Comparison of ENCODE assay signal across 19 cellular contexts in genomic region chr9:113298311-113298710, GRCh38. TPM values are rescaled to one million over a fixed set of nuclear protein-coding genes. Genes with fewer than 3 reads are reported as not detected.
DNase-seq lines count a peak whose midpoint lies in the region; ATAC-seq and TF ChIP-seq lines count a peak whose summit lies in the region.
"Had no signal": no experiment of that assay in that cellular context is flagged by ENCODE, and none has a peak within 500 bp of the region (broad histone marks: within the 10 kb centered on the region; RNA-seq: fewer than 3 reads in every experiment).

No MANE protein-coding gene starts in this region.

- H3K79me2 ChIP-seq in mammary epithelial cell (ENCODE audit: insufficient read depth, low read length), result no peaks in the 10 kb centered on the region

- no peak overlapping the region for H3K23ac ChIP-seq in neuronal stem cell (ENCODE audit: low read depth, low read length, poor library complexity)

- no peak overlapping the region for H2AK5ac ChIP-seq in neuronal stem cell (ENCODE audit: low read depth, low read length)

- no peak overlapping the region for H2BK120ac ChIP-seq in neuronal stem cell (ENCODE audit: low read depth, low read length)

- H3K14ac ChIP-seq in neuronal stem cell (ENCODE audit: low read length), result peak overlapping the region; percentile 74

- H3K79me1 ChIP-seq in neuronal stem cell (ENCODE audit: low read depth, low read length), result no peaks in the 10 kb centered on the region

- no peak for ATAC-seq in HG02981 (IDR thresholded peaks at IDR 0.05; ENCODE audit: unreplicated experiment)
- ATAC-seq: HCT116 had no signal

- dilution Hi-C loops in mammary epithelial cell (cut with HindIII; ENCODE audit: low sequenced_read_pairs), result no loop called here

- in situ Hi-C loops in mammary epithelial cell (cut with MboI; ENCODE audit: low sequenced_read_pairs in 2 of 2), result no loop called here

- H3K36me3 ChIP-seq in WERI-Rb-1 (peaks cover 9% of the 10 kb centered on the region), neuronal stem cell (replicated peaks in 1 of 2; ENCODE audit: control insufficient read depth in 2 of 2, insufficient read depth in 2 of 2, low read length in 2 of 2) (peaks cover 5 to 10% of the 10 kb centered on the region in 2 donors), mammary epithelial cell (ENCODE audit: insufficient read depth, low read length) (peaks cover 2% of the 10 kb centered on the region)

- H3K27ac ChIP-seq in WERI-Rb-1 (peak overlapping the region; percentile 95), neuronal stem cell (replicated peaks; ENCODE audit: low read length) (no peak overlapping the region), mammary epithelial cell (ENCODE audit: insufficient read depth, low read depth, low read length) (no peak overlapping the region)

- WGBS in neuronal stem cell (ENCODE audit: extremely low coverage in 2 of 2, insufficient read length in 2 of 2, insufficient replicate concordance in 1 of 2), 2 donors, result no CpG with 5 or more reads among the region's 8 CpGs
- WGBS in mammary epithelial cell (ENCODE audit: low coverage, missing lambda C conversion rate), result 71% methylated on average over 7 of the region's 8 CpGs

- TF ChIP-seq CTCF in WERI-Rb-1 (IDR thresholded peaks at IDR 0.05; ENCODE audit: low read depth, low read length), result no peak
- TF ChIP-seq CTCF in mammary epithelial cell (conservative IDR thresholded peaks at IDR 0.05 in 1 of 2, IDR thresholded peaks at IDR 0.05 in 1 of 2; ENCODE audit: extremely low read depth in 1 of 2, insufficient read depth in 1 of 2, low read depth in 1 of 2, low read length in 2 of 2), result no peak

- H3K9me3 ChIP-seq in WERI-Rb-1 (ENCODE audit: severe bottlenecking) (no peaks in the 10 kb centered on the region), neuronal stem cell (replicated peaks in 1 of 2; ENCODE audit: control insufficient read depth in 2 of 2, insufficient read depth in 1 of 2, low read depth in 1 of 2, low read length in 2 of 2) (no peaks in the 10 kb centered on the region), mammary epithelial cell (replicated peaks; ENCODE audit: insufficient read depth, low read length) (no peaks in the 10 kb centered on the region)

- no peaks in the 10 kb centered on the region for H3K27me3 ChIP-seq in WERI-Rb-1 (ENCODE audit: insufficient read depth, low read depth, severe bottlenecking)
- no peaks in the 10 kb centered on the region for H3K27me3 ChIP-seq in neuronal stem cell (ENCODE audit: control insufficient read depth in 3 of 3, insufficient read depth in 3 of 3, low read depth in 1 of 3, low read length in 3 of 3)
- no peaks in the 10 kb centered on the region for H3K27me3 ChIP-seq in mammary epithelial cell (ENCODE audit: insufficient read depth, low read length)

- no peaks in the 10 kb centered on the region for H4K20me1 ChIP-seq in mammary epithelial cell (ENCODE audit: insufficient read depth, low read length)

- peak overlapping the region; percentile 18 for H2BK15ac ChIP-seq in neuronal stem cell (ENCODE audit: low read length)

- intact Hi-C loops in mammary epithelial cell (cut with micrococcal nuclease), result no loop called here
- intact Hi-C loops in posterior vena cava (cut with DNase I), result no loop called here

- no peak overlapping the region for H4K91ac ChIP-seq in neuronal stem cell (ENCODE audit: low read depth, low read length, poor library complexity)

- H3K4me1 ChIP-seq in neuronal stem cell (ENCODE audit: control insufficient read depth in 2 of 2, insufficient read depth in 1 of 2, low read depth in 1 of 2, low read length in 2 of 2) (peaks cover 1 to 3% of the 10 kb centered on the region in 2 donors), mammary epithelial cell (ENCODE audit: insufficient read depth, low read length) (no peaks in the 10 kb centered on the region)

- DNase-seq in NCI-H2196 (lab: John Stamatoyannopoulos, UW; ENCODE audit: unreplicated experiment) (peak; percentile 39), NCI-H2196 treated with DMSO at 0.1 percent for 48 hours (lab: John Stamatoyannopoulos, UW; ENCODE audit: unreplicated experiment) (no peak), NCI-H69 (lab: John Stamatoyannopoulos, UW) (peak; percentile 61), WERI-Rb-1 (peak; percentile 96), neuronal stem cell (ENCODE audit: low spot score) (no peak), mammary epithelial cell (no peak), posterior vena cava (ENCODE audit: low spot score) (no peak)
- DNase-seq: C1 segment of cervical spinal cord; Calu3; CD4-positive, alpha-beta memory T cell; GF-D8; GOT3 had no signal

- BruUV-seq in mammary epithelial cell (replicated peaks; lab: Mats Ljungman, UMichigan), result no TSS peak

- H2AFZ ChIP-seq in neuronal stem cell (ENCODE audit: low read length) (no peak overlapping the region), mammary epithelial cell (ENCODE audit: low read depth, low read length) (no peak overlapping the region)

- peak overlapping the region; percentile 36 for H3K4me3 ChIP-seq in WERI-Rb-1 (ENCODE audit: low read depth, low read length)
- no peak overlapping the region for H3K4me3 ChIP-seq in neuronal stem cell (ENCODE audit: low read length in 2 of 2)
- no peak overlapping the region for H3K4me3 ChIP-seq in mammary epithelial cell (replicated peaks in 1 of 3; ENCODE audit: insufficient read depth in 1 of 3, low read depth in 2 of 3, low read length in 3 of 3)

- no peak overlapping the region for H3K9ac ChIP-seq in neuronal stem cell (ENCODE audit: low read depth, low read length, poor library complexity)
- H3K9ac ChIP-seq in mammary epithelial cell (ENCODE audit: insufficient read depth, low read length), result no peak overlapping the region

- no peak overlapping the region for H3K4ac ChIP-seq in neuronal stem cell (ENCODE audit: low read length)

- CTCF ChIA-PET in mammary epithelial cell (lab: Charles Lee; ENCODE audit: low non-redundant PET), result no interaction called here

- H2BK12ac ChIP-seq in neuronal stem cell (ENCODE audit: low read length), result no peak overlapping the region

- H3K18ac ChIP-seq in neuronal stem cell (ENCODE audit: low read length), result no peak overlapping the region

- no peak overlapping the region for H2BK5ac ChIP-seq in neuronal stem cell (ENCODE audit: low read length)

- H3K4me2 ChIP-seq in neuronal stem cell (ENCODE audit: insufficient read depth, low read length, poor library complexity, severe bottlenecking) (no peak overlapping the region), mammary epithelial cell (ENCODE audit: insufficient read depth, low read depth, low read length) (no peak overlapping the region)

- no peak overlapping the region for H4K8ac ChIP-seq in neuronal stem cell (ENCODE audit: low read depth, low read length)

RNA-seq across cellular contexts. Expression of gene RNF183, which starts 4.9 kb away (rescaled TPM):
- 0.13 TPM for polyA plus RNA-seq in neuronal stem cell (2013, experiment 1 of 2)
- polyA plus RNA-seq in neuronal stem cell (2013, experiment 2 of 2), result 0.25 TPM
- total RNA-seq in mammary epithelial cell (not detected), posterior vena cava (not detected)
- 0.18 TPM for polyA plus RNA-seq in mammary epithelial cell
- not detected for polyA minus RNA-seq in mammary epithelial cell
- total RNA-seq: A172; A673; CD4-positive, alpha-beta memory T cell; Daoy; G401 had no signal
- polyA plus RNA-seq: BJ; CD4-positive, alpha-beta memory T cell had no signal

RNA-seq across cellular contexts. Expression of gene PRPF4, which starts 22.9 kb away (rescaled TPM):
- polyA plus RNA-seq in neuronal stem cell (2013, experiment 1 of 2), result 23.7 TPM
- polyA plus RNA-seq in neuronal stem cell (2013, experiment 2 of 2), result 23.9 TPM
- 10 to 100 TPM; 24.2 to 38.1 TPM for total RNA-seq in mammary epithelial cell
- 31.2 TPM for polyA plus RNA-seq in mammary epithelial cell
- polyA minus RNA-seq in mammary epithelial cell, result 35.5 TPM
- 10 to 100 TPM; 13.7 TPM for total RNA-seq in posterior vena cava

RNA-seq across cellular contexts. Expression of gene CDC26, which starts 22.9 kb away (rescaled TPM):
- 52.3 TPM for polyA plus RNA-seq in neuronal stem cell (2013, experiment 1 of 2)
- polyA plus RNA-seq in neuronal stem cell (2013, experiment 2 of 2), result 50.0 TPM
- total RNA-seq in mammary epithelial cell, result 10 to 100 TPM; 16.2 to 26.4 TPM
- 26.4 TPM for polyA plus RNA-seq in mammary epithelial cell
- polyA minus RNA-seq in mammary epithelial cell, result 15.0 TPM
- 10 to 100 TPM; 24.5 to 32.3 TPM for total RNA-seq in posterior vena cava

RNA-seq across cellular contexts. Expression of gene WDR31, which starts 41.8 kb away (rescaled TPM):
- polyA plus RNA-seq in neuronal stem cell (2013, experiment 1 of 2), result 2.3 TPM
- 2.4 TPM for polyA plus RNA-seq in neuronal stem cell (2013, experiment 2 of 2)
- total RNA-seq in mammary epithelial cell (1 to 10 TPM; 2.0 to 2.3 TPM), posterior vena cava (1 to 10 TPM; 2.1 to 2.3 TPM)
- polyA plus RNA-seq in mammary epithelial cell, result 1.3 TPM
- polyA minus RNA-seq in mammary epithelial cell, result 5.6 TPM

RNA-seq across cellular contexts. Expression of gene BSPRY, which starts 51.0 kb away (rescaled TPM):
- 0.01 TPM for polyA plus RNA-seq in neuronal stem cell (2013, experiment 1 of 2)
- polyA plus RNA-seq in neuronal stem cell (2013, experiment 2 of 2), result 0.01 TPM
- under 1 TPM; 0.16 to 0.17 TPM for total RNA-seq in mammary epithelial cell
- 0.90 TPM for polyA plus RNA-seq in mammary epithelial cell
- polyA minus RNA-seq in mammary epithelial cell, result not detected
- under 1 TPM; 0.14 to 0.28 TPM for total RNA-seq in posterior vena cava
- total RNA-seq: A172; A673; CD4-positive, alpha-beta memory T cell; Daoy had no signal
- polyA plus RNA-seq: BJ had no signal

Comparison
In these comparisons a context has a peak if more than half of its experiments do, and no peak if none do; other contexts are left out.
1. DNase-seq: peak in NCI-H2196 (single experiment), NCI-H69 (single experiment) and WERI-Rb-1 (single experiment); none in NCI-H2196 treated with DMSO at 0.1 percent for 48 hours (single experiment), neuronal stem cell (single experiment), mammary epithelial cell (single experiment) and posterior vena cava (single experiment).